Comparison of ENCODE assay signal across 26 cellular contexts in genomic region chr3:12920967-12921366, GRCh38.
"Had no signal": no experiment of that assay in that cellular context is flagged by ENCODE, and none has a peak within 500 bp of the region (broad histone marks: within the 10 kb centered on the region; RNA-seq: fewer than 3 reads in every experiment).

No MANE protein-coding gene starts in this region.

- H3K4me3 Mint-ChIP-seq: mesothelial cell of epicardium; naive B cell; natural killer cell; nephron progenitor cell; neural progenitor cell; stimulated activated effector memory CD8-positive, alpha-beta T cell treated with anti-CD3 and anti-CD28 coated beads, Interleukin-12 subunit alpha, Interleukin-12 subunit beta, amount 100 ng/mL, for 72 hours; stimulated activated naive CD8-positive, alpha-beta T cell treated with anti-CD3 and anti-CD28 coated beads, Interleukin-15, amount 100 ng/mL, for 72 hours; type B pancreatic cell had no signal

- H3K9ac ChIP-seq: neural progenitor cell had no signal

- H3K79me2 ChIP-seq: hepatocyte had no signal

- H3K4me2 ChIP-seq: hepatocyte, neural progenitor cell had no signal

- H3K27me3 Mint-ChIP-seq: naive B cell; stimulated activated naive CD8-positive, alpha-beta T cell treated with anti-CD3 and anti-CD28 coated beads, Interleukin-15, amount 100 ng/mL, for 72 hours; type B pancreatic cell had no signal

- ATAC-seq: natural killer cell; right cardiac atrium; stimulated activated effector memory CD8-positive, alpha-beta T cell treated with anti-CD3 and anti-CD28 coated beads, Interleukin-12 subunit alpha, Interleukin-12 subunit beta, amount 100 ng/mL, for 72 hours; stimulated activated naive CD8-positive, alpha-beta T cell treated with anti-CD3 and anti-CD28 coated beads, Interleukin-15, amount 100 ng/mL, for 72 hours had no signal

- H3K9me3 Mint-ChIP-seq: mesothelial cell of epicardium; naive B cell; natural killer cell; nephron progenitor cell; neural progenitor cell; stimulated activated effector memory CD8-positive, alpha-beta T cell treated with anti-CD3 and anti-CD28 coated beads, Interleukin-12 subunit alpha, Interleukin-12 subunit beta, amount 100 ng/mL, for 72 hours; stimulated activated naive CD8-positive, alpha-beta T cell treated with anti-CD3 and anti-CD28 coated beads, Interleukin-15, amount 100 ng/mL, for 72 hours; type B pancreatic cell had no signal

- DNase-seq: islet precursor cell; left ventricle myocardium inferior; mesendoderm; naive B cell; natural killer cell; nephron progenitor cell; ovary; posterior cingulate gyrus; retina; right cardiac atrium; sigmoid colon; small intestine; spleen; stimulated activated CD4-positive, alpha-beta T cell treated with anti-CD3 and anti-CD28 coated beads, Interleukin-4, amount 100 ng/mL, for 24 hours; stimulated activated naive CD4-positive, alpha-beta T cell treated with Interleukin-2 at 50 U/mL for 16 hours; stimulated activated naive CD8-positive, alpha-beta T cell treated with anti-CD3 and anti-CD28 coated beads, Interleukin-15, amount 100 ng/mL, for 72 hours; substantia nigra; uterus had no signal

- H3K27ac ChIP-seq: hepatocyte, neural progenitor cell, ovary, prostate gland, sigmoid colon, tibial nerve, uterus had no signal

- H3K9me3 ChIP-seq: left ventricle myocardium inferior, ovary, prostate gland, sigmoid colon, spleen, tibial nerve, uterus had no signal

- H3K4me1 ChIP-seq: neural progenitor cell, prostate gland, sigmoid colon, uterus had no signal

- H3K27ac Mint-ChIP-seq: mesothelial cell of epicardium; natural killer cell; nephron progenitor cell; neural progenitor cell; stimulated activated effector memory CD8-positive, alpha-beta T cell treated with anti-CD3 and anti-CD28 coated beads, Interleukin-12 subunit alpha, Interleukin-12 subunit beta, amount 100 ng/mL, for 72 hours; type B pancreatic cell had no signal

- H3K36me3 Mint-ChIP-seq: natural killer cell had no signal

- H3K36me3 ChIP-seq: neural progenitor cell, ovary, uterus had no signal

- H3K27me3 ChIP-seq: hepatocyte, neural progenitor cell, ovary, sigmoid colon, spleen, tibial nerve, uterus had no signal

- H3K4me1 Mint-ChIP-seq: nephron progenitor cell, neural progenitor cell had no signal

- H2AFZ ChIP-seq: hepatocyte, neural progenitor cell had no signal

- H3K4me3 ChIP-seq: hepatocyte, left ventricle myocardium inferior, lung, neural progenitor cell, ovary, prostate gland, sigmoid colon, spleen, tibial nerve, uterus had no signal

- FAIRE-seq: small intestine had no signal
